Comparison of ENCODE assay signal across 17 cellular contexts in genomic region chr10:24219963-24220362, GRCh38. TPM values are rescaled to one million over a fixed set of nuclear protein-coding genes. Genes with fewer than 3 reads are reported as not detected.
DNase-seq lines count a peak whose midpoint lies in the region; ATAC-seq, FAIRE-seq and TF ChIP-seq lines count a peak whose summit lies in the region.
"Had no signal": no experiment of that assay in that cellular context is flagged by ENCODE, and none has a peak within 500 bp of the region (broad histone marks: within the 10 kb centered on the region; RNA-seq: fewer than 3 reads in every experiment).

No MANE protein-coding gene starts in this region.

- FAIRE-seq in HepG2 (lab: Jason Lieb, UNC), result no peak
- FAIRE-seq: A549, H1 had no signal

- peak overlapping the region; percentile 63 for H3K4me3 Mint-ChIP-seq in endothelial cell (ENCODE audit: unreplicated experiment)
- H3K4me3 Mint-ChIP-seq in nephron progenitor cell, result no peak overlapping the region
- H3K4me3 Mint-ChIP-seq: CD14-positive monocyte; CD4-positive, alpha-beta memory T cell; H9 had no signal

- H3K9me3 ChIP-seq in right lobe of liver (no peaks in the 10 kb centered on the region), HepG2 (ENCODE audit: low read length) (no peaks in the 10 kb centered on the region), psoas muscle (no peaks in the 10 kb centered on the region)
- H3K9me3 ChIP-seq: A549, BLaER1 had no signal

- H4K20me1 ChIP-seq in HepG2 (ENCODE audit: insufficient read depth, low read length), result no peaks in the 10 kb centered on the region
- H4K20me1 ChIP-seq: BLaER1 had no signal

- peaks cover 14% of the 10 kb centered on the region for H3K79me2 ChIP-seq in HepG2 (ENCODE audit: insufficient read depth, low read length)

- intact Hi-C loops in right lobe of liver (cut with DNase I) (no loop called here), HepG2 (cut with micrococcal nuclease; ENCODE audit: unreplicated experiment) (no loop called here), psoas muscle (cut with DNase I) (loop anchor here (5.0 to 10.0 kb wide), 3 partner anchors 32 to 305 kb away; no protein-coding TSS in a partner anchor)

- H3K36me3 ChIP-seq in right lobe of liver (no peaks in the 10 kb centered on the region), HepG2 (replicated peaks in 1 of 2; ENCODE audit: control insufficient read depth in 1 of 2, insufficient read depth in 2 of 2, low read length in 2 of 2) (peaks cover 11 to 20% of the 10 kb centered on the region in 2 experiments), psoas muscle (ENCODE audit: insufficient read depth in 1 of 2, low read depth in 1 of 2) (peaks cover 7 to 48% of the 10 kb centered on the region in 2 donors)

- H2AFZ ChIP-seq in HepG2 (ENCODE audit: low read length), result no peak overlapping the region

- H3K4me2 ChIP-seq in HepG2 (ENCODE audit: low read depth, low read length), result no peak overlapping the region
- H3K4me2 ChIP-seq: A549, BLaER1 had no signal

- H3K27me3 ChIP-seq in right lobe of liver (no peaks in the 10 kb centered on the region), HepG2 (ENCODE audit: control insufficient read depth in 1 of 2, insufficient read depth in 2 of 2, low read length in 2 of 2) (no peaks in the 10 kb centered on the region), psoas muscle (ENCODE audit: insufficient read depth in 3 of 3, low read length in 2 of 3) (no peaks in the 10 kb centered on the region)
- H3K27me3 ChIP-seq: BLaER1 had no signal

- TF ChIP-seq EP300 in HepG2 (IDR thresholded peaks at IDR 0.05; ENCODE audit: low read depth in 2 of 2, low read length in 2 of 2), result no peak
- TF ChIP-seq EP300 in HepG2 (CRISPR knock-in tag; IDR thresholded peaks at IDR 0.05; ENCODE audit: borderline replicate concordance), result no peak

- no peak overlapping the region for H3K9ac ChIP-seq in HepG2 (ENCODE audit: insufficient read depth, low read depth, low read length)
- H3K9ac ChIP-seq: BLaER1 had no signal

- peak; percentile 18 to 74 (median 40) for ATAC-seq in right lobe of liver
- no peak for ATAC-seq in HepG2
- no peak for ATAC-seq in psoas muscle
- ATAC-seq: A549 had no signal

- no peak overlapping the region for H3K4me3 ChIP-seq in right lobe of liver
- no peak overlapping the region for H3K4me3 ChIP-seq in HepG2 (replicated peaks in 1 of 3; ENCODE audit: insufficient read depth in 1 of 3, low read depth in 2 of 3, low read length in 3 of 3)
- no peak overlapping the region for H3K4me3 ChIP-seq in psoas muscle
- H3K4me3 ChIP-seq: A549, BLaER1 had no signal

- POLR2A ChIA-PET in HepG2 (lab: Yijun Ruan, JAX), result interaction anchor here (1.0 kb wide), 1 partner anchor 9 kb away, joined by 3 read pairs; no protein-coding TSS in a partner anchor

- H3K27ac Mint-ChIP-seq in endothelial cell (ENCODE audit: unreplicated experiment) (no peak overlapping the region), nephron progenitor cell (peak overlapping the region; percentile 88)
- H3K27ac Mint-ChIP-seq: CD14-positive monocyte; CD4-positive, alpha-beta memory T cell had no signal

- DNase-seq in right lobe of liver, result no peak
- no peak for DNase-seq in HepG2 (ENCODE audit: low spot score)
- no peak for DNase-seq in endothelial cell (ENCODE audit: low spot score)
- DNase-seq in nephron progenitor cell, result no peak
- DNase-seq in NCI-H345 treated with DMSO at 0.1 percent for 48 hours (lab: John Stamatoyannopoulos, UW; ENCODE audit: unreplicated experiment), result no peak
- no peak for DNase-seq in psoas muscle
- DNase-seq in iPS-NIHi11 (ENCODE audit: low spot score), result no peak
- DNase-seq: Calu3; CD4-positive, alpha-beta memory T cell; DMS79 treated with DMSO at 0.1 percent for 48 hours; GF-D8; H9 had no signal

- in situ Hi-C loops in HepG2 (cut with HindIII; ENCODE audit: extremely low pct_ligation_motif_present, low pct_unique_long_range_greater_than_20kb), result no loop called here

- H3K27me3 Mint-ChIP-seq in endothelial cell (ENCODE audit: unreplicated experiment) (peaks cover 1% of the 10 kb centered on the region), nephron progenitor cell (ENCODE audit: low read depth, poor library complexity) (peaks cover 3% of the 10 kb centered on the region)

- CTCF ChIA-PET in HepG2 (lab: Yijun Ruan, JAX; ENCODE audit: low intra/inter-chr PET ratio, low total read pairs), result no interaction called here

- BruUV-seq in HepG2 (replicated peaks; lab: Mats Ljungman, UMichigan), result no TSS peak

- H3K4me1 Mint-ChIP-seq in endothelial cell (ENCODE audit: unreplicated experiment), result peaks cover 51% of the 10 kb centered on the region
- peaks cover 21% of the 10 kb centered on the region for H3K4me1 Mint-ChIP-seq in nephron progenitor cell
- H3K4me1 Mint-ChIP-seq: CD14-positive monocyte; CD4-positive, alpha-beta memory T cell had no signal

- TF ChIP-seq RAD21 in HepG2 (CRISPR knock-in tag; IDR thresholded peaks at IDR 0.05), result no peak

- no peak overlapping the region for H3K27ac ChIP-seq in right lobe of liver
- H3K27ac ChIP-seq in HepG2 (ENCODE audit: extremely low read length, insufficient read depth, low read length), result no peak overlapping the region
- no peak overlapping the region for H3K27ac ChIP-seq in psoas muscle
- H3K27ac ChIP-seq: 22Rv1, A549, BLaER1 had no signal

- 89% methylated on average over 2 of the region's 3 CpGs for WGBS in right lobe of liver (ENCODE audit: insufficient coverage, low coverage, low lambda C conversion rate, missing lambda C conversion rate)
- WGBS in HepG2 (ENCODE audit: low lambda C conversion rate), result 99% methylated on average over 3 of the region's 3 CpGs
- WGBS in psoas muscle, 3 donors, result 91 to 95% (median 94%) methylated on average over 3 of the region's 3 CpGs

- TF ChIP-seq POLR2A in right lobe of liver (IDR thresholded peaks at IDR 0.05) (no peak), HepG2 (IDR thresholded peaks at IDR 0.05; ENCODE audit: insufficient read depth in 1 of 2, low read depth in 2 of 2, low read length in 2 of 2) (no peak)

- no peak for TF ChIP-seq CTCF in right lobe of liver (IDR thresholded peaks at IDR 0.05)
- no peak for TF ChIP-seq CTCF in HepG2 (CRISPR knock-in tag; IDR thresholded peaks at IDR 0.05)
- TF ChIP-seq CTCF in endothelial cell (IDR thresholded peaks at IDR 0.05; ENCODE audit: unreplicated experiment), result no peak
- TF ChIP-seq CTCF in nephron progenitor cell (IDR thresholded peaks at IDR 0.05), result no peak
- no peak for TF ChIP-seq CTCF in psoas muscle (IDR thresholded peaks at IDR 0.05)

- H3K4me1 ChIP-seq in right lobe of liver, result no peaks in the 10 kb centered on the region
- H3K4me1 ChIP-seq in HepG2 (ENCODE audit: insufficient read depth, low read length), result peaks cover 10% of the 10 kb centered on the region
- H3K4me1 ChIP-seq in psoas muscle, result peaks cover 35% of the 10 kb centered on the region
- H3K4me1 ChIP-seq: A549 had no signal

- H3K36me3 Mint-ChIP-seq in endothelial cell (ENCODE audit: low read depth, unreplicated experiment) (peaks cover 26% of the 10 kb centered on the region), nephron progenitor cell (ENCODE audit: low read depth) (peaks cover 71% of the 10 kb centered on the region)
- H3K36me3 Mint-ChIP-seq: CD14-positive monocyte; CD4-positive, alpha-beta memory T cell had no signal

- H3K9me3 Mint-ChIP-seq in endothelial cell (ENCODE audit: unreplicated experiment) (no peaks in the 10 kb centered on the region), nephron progenitor cell (no peaks in the 10 kb centered on the region)
- H3K9me3 Mint-ChIP-seq: CD4-positive, alpha-beta memory T cell; H9 had no signal

TF ChIP-seq in HepG2, 621 proteins besides CTCF, POLR2A, EP300 and RAD21 (continues in another document):
- TF ChIP-seq, protein P1, sequence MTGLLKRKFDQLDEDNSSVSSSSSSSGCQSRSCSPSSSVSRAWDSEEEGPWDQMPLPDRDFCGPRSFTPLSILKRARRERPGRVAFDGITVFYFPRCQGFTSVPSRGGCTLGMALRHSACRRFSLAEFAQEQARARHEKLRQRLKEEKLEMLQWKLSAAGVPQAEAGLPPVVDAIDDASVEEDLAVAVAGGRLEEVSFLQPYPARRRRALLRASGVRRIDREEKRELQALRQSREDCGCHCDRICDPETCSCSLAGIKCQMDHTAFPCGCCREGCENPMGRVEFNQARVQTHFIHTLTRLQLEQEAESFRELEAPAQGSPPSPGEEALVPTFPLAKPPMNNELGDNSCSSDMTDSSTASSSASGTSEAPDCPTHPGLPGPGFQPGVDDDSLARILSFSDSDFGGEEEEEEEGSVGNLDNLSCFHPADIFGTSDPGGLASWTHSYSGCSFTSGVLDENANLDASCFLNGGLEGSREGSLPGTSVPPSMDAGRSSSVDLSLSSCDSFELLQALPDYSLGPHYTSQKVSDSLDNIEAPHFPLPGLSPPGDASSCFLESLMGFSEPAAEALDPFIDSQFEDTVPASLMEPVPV (CRISPR knock-in tag; IDR thresholded peaks at IDR 0.05), result no peak
- TF ChIP-seq KDM5B (CRISPR knock-in tag; IDR thresholded peaks at IDR 0.05; ENCODE audit: borderline replicate concordance) (no peak), HCFC1 (IDR thresholded peaks at IDR 0.05; ENCODE audit: low read depth, low read length) (no peak)

RNA-seq across cellular contexts. Expression of gene KIAA1217, which starts 11.0 kb away (rescaled TPM):
- 10 to 100 TPM; 10.4 to 25.5 (median 14.9) TPM for total RNA-seq in right lobe of liver
- total RNA-seq in HepG2 (2016; rRNA removed; fragmentation: Illumina TruSeq; extraction: Trizol), result 9.8 and 10.9 TPM in 2 replicates
- total RNA-seq in HepG2 (2016; cell fraction: cytosol; rRNA removed; fragmentation: Illumina TruSeq; extraction: Trizol; ENCODE audit: low read depth), result 1.8 and 2.3 TPM in 2 replicates
- total RNA-seq in HepG2 (2016; cell fraction: insoluble cytoplasmic fraction; rRNA removed; fragmentation: Illumina TruSeq; extraction: Trizol), result 9.5 and 10.5 TPM in 2 replicates
- total RNA-seq in HepG2 (2016; cell fraction: membrane; rRNA removed; fragmentation: Illumina TruSeq; extraction: Trizol), result 4.8 and 5.4 TPM in 2 replicates
- total RNA-seq in HepG2 (2016; cell fraction: nucleus; rRNA removed; fragmentation: Illumina TruSeq; extraction: Trizol), result 34.3 and 43.9 TPM in 2 replicates
- 4.6 and 5.3 TPM in 2 replicates for polyA plus RNA-seq in HepG2 (2011; rRNA removed)
- polyA plus RNA-seq in HepG2 (2011; cell fraction: cytosol; rRNA removed), result 1.2 and 1.7 TPM in 2 replicates
- 17.6 and 20.1 TPM in 2 replicates for polyA plus RNA-seq in HepG2 (2011; cell fraction: nucleus; rRNA removed)
- polyA plus RNA-seq in HepG2 (2012), result 7.9 and 11.0 TPM in 2 replicates
- 0.28 and 0.31 TPM in 2 replicates for polyA plus RNA-seq in HepG2 (2016; cell fraction: cytosol; fragmentation: Illumina TruSeq; extraction: Trizol; ENCODE audit: low read depth)
- 6.1 and 8.9 TPM in 2 replicates for polyA plus RNA-seq in HepG2 (2016; cell fraction: insoluble cytoplasmic fraction; fragmentation: Illumina TruSeq; extraction: Trizol; ENCODE audit: low read depth)
- polyA plus RNA-seq in HepG2 (2016; cell fraction: membrane; fragmentation: Illumina TruSeq; extraction: Trizol; ENCODE audit: low read depth), result 0.71 and 0.95 TPM in 2 replicates
- 22.8 and 22.9 TPM in 2 replicates for polyA plus RNA-seq in HepG2 (2016; cell fraction: nucleus; fragmentation: Illumina TruSeq; extraction: Trizol; ENCODE audit: insufficient read depth, low read depth)
- polyA minus RNA-seq in HepG2 (2011; rRNA and poly(A)+ RNA removed; ENCODE audit: low replicate concordance), result 1.9 and 8.7 TPM in 2 replicates
- 5.4 and 5.5 TPM in 2 replicates for polyA minus RNA-seq in HepG2 (2011; cell fraction: cytosol; rRNA and poly(A)+ RNA removed)
- 37.7 and 40.9 TPM in 2 replicates for polyA minus RNA-seq in HepG2 (2011; cell fraction: nucleus; rRNA and poly(A)+ RNA removed)
- total RNA-seq in endothelial cell (ENCODE audit: unreplicated experiment), result 70.8 TPM
- total RNA-seq in psoas muscle, result 100 to 1,000 TPM in 3 of 4 donors, 10 to 100 TPM in 1; 65.9 to 169 (median 133) TPM
- polyA plus RNA-seq in psoas muscle, result 10 to 100 TPM in 2 of 3 donors, 1 to 10 TPM in 1; 8.9 to 61.3 (median 34.2) TPM
- polyA plus RNA-seq: CD14-positive monocyte had no signal

Comparison
In these comparisons a context has a peak if more than half of its experiments do, and no peak if none do; other contexts are left out.
1. ATAC-seq: peak in right lobe of liver (4 of 4); none in HepG2 (single experiment) and psoas muscle (0 of 4).
2. intact Hi-C loops: an anchor here in psoas muscle (5.0 to 10.0 kb wide); none called in right lobe of liver and HepG2.